In the genomic region with DNA sequence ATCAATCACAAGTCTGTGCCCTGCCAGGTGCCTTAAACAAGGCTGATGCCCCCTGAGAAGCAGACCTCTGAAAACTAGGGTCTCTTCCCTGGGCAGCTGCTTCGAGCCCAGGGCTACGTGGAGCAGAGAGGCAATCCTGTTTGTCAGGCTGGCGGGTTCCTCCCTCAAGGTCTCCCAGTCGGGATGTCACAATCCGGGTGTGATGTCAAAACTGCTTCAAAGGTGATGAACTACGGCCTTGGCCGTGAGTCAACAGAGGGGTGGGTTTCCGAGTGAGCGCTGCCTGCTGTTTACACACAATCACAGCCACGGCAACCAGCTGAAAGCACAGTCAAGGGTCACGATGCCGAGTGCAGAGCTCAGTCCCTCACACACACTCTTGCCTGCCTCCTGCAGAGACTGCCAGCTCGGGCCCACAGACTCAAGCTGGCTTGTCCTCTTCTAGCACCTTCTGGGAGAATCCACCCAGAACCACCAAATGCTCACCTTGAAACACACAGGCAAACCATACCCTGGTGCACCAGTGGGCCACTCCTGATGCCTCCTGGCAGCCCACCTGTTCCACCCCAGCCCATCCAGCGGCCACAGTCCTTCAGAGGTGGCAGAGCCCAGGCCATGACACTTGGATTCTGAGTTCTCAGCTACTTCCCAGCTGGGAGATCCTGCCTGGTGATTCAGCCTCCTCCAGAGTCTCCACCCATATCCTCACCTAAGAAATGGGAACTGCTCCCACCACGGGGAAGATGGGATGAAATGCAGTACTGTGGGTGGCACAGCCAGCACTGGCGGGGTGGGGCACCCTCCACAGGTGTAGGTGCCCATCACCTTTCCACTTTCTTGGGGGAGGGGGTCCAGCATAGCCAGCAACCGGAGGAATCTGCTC, we compare ENCODE assay signal across 8 cellular contexts. TPM values are rescaled to one million over a fixed set of nuclear protein-coding genes. Genes with fewer than 3 reads are reported as not detected.
DNase-seq lines count a peak whose midpoint lies in the region; ATAC-seq and TF ChIP-seq lines count a peak whose summit lies in the region.

No MANE protein-coding gene starts in this region.

- H3K4me3 ChIP-seq in foreskin fibroblast (ENCODE audit: low read depth in 1 of 2, low read length in 2 of 2) (no peak overlapping the region), retinal pigment epithelial cell (ENCODE audit: low read length) (no peak overlapping the region)

- H3K4me3 Mint-ChIP-seq in HFFc6 = peak overlapping the region; percentile 34; the same call in 1 of the 2 replicates

- no peak for ATAC-seq in HG02885 (IDR thresholded peaks at IDR 0.05; ENCODE audit: poor library complexity, unreplicated experiment)

- no peaks in the 10 kb centered on the region for H3K36me3 Mint-ChIP-seq in HFFc6 (ENCODE audit: low read depth)

- peak overlapping the region; percentile 89 for H3K27ac Mint-ChIP-seq in HFFc6

- DNase-seq in HFFc6 (peak; percentile 32), SKM-1 treated with dmso at 0.1 percent for 144 hours (lab: John Stamatoyannopoulos, UW; ENCODE audit: unreplicated experiment) (peak; percentile 73), foreskin fibroblast (peak; percentile 50 to 58), retinal pigment epithelial cell (ENCODE audit: low read depth) (peak; percentile 34), inferior parietal cortex (ENCODE audit: extremely low spot score) (no peak), NCI-H1694 treated with DMSO at 0.1 percent for 48 hours (lab: John Stamatoyannopoulos, UW) (no peak), iPS-NIHi7 (ENCODE audit: extremely low spot score) (no peak)

- TF ChIP-seq CTCF in HFFc6 (IDR thresholded peaks at IDR 0.05) (no peak), foreskin fibroblast (IDR thresholded peaks at IDR 0.05; ENCODE audit: low read depth, low read length) (no peak), retinal pigment epithelial cell (conservative IDR thresholded peaks at IDR 0.05; ENCODE audit: low read depth, low read length) (no peak)

- H3K9me3 Mint-ChIP-seq in HFFc6 = no peaks in the 10 kb centered on the region

- peaks cover 56% of the 10 kb centered on the region for H3K4me1 Mint-ChIP-seq in HFFc6 (ENCODE audit: low read depth)

- H3K27me3 Mint-ChIP-seq in HFFc6 (ENCODE audit: insufficient read depth) = peaks cover 2% of the 10 kb centered on the region; the same call in 1 of the 2 replicates

RNA-seq across cellular contexts. Expression of a gene that starts 6.8 kb away (rescaled TPM):
- total RNA-seq in HFFc6 (2021; fragmentation: NEBNext Ultra II Directional; extraction: Animal tissue kit (Norgen Biotek cat#: 25700)) = 10 to 100 TPM; 15.7 to 17.8 (median 16.4) TPM

RNA-seq across cellular contexts. Expression of a gene that starts 28.3 kb away (rescaled TPM):
- total RNA-seq in HFFc6 (2021; fragmentation: NEBNext Ultra II Directional; extraction: Animal tissue kit (Norgen Biotek cat#: 25700)) = 100 to 1,000 TPM; 229 to 284 (median 241) TPM

RNA-seq across cellular contexts. Expression of a gene that starts 42.6 kb away (rescaled TPM):
- 100 to 1,000 TPM; 109 to 123 (median 115) TPM for total RNA-seq in HFFc6 (2021; fragmentation: NEBNext Ultra II Directional; extraction: Animal tissue kit (Norgen Biotek cat#: 25700))

RNA-seq across cellular contexts. Expression of a gene that starts 56.6 kb away (rescaled TPM):
- 1,000 to 10,000 TPM; 1,140 to 1,305 (median 1,270) TPM for total RNA-seq in HFFc6 (2021; fragmentation: NEBNext Ultra II Directional; extraction: Animal tissue kit (Norgen Biotek cat#: 25700))

Comparison
In these comparisons a context has a peak if more than half of its experiments do, and no peak if none do; other contexts are left out.
1. DNase-seq: peak in HFFc6 (single experiment), SKM-1 treated with dmso at 0.1 percent for 144 hours (single experiment), foreskin fibroblast (2 of 2) and retinal pigment epithelial cell (single experiment); none in inferior parietal cortex (single experiment), NCI-H1694 treated with DMSO at 0.1 percent for 48 hours (single experiment) and iPS-NIHi7 (single experiment).